Comparison of ENCODE assay signal across 25 cellular contexts in genomic region chr10:128529225-128529624, GRCh38.
"Had no signal": no experiment of that assay in that cellular context is flagged by ENCODE, and none has a peak within 500 bp of the region (broad histone marks: within the 10 kb centered on the region; RNA-seq: fewer than 3 reads in every experiment).

No MANE protein-coding gene starts in this region.

- H3K9me3 Mint-ChIP-seq: activated CD8-positive, alpha-beta T cell treated with anti-CD3 and anti-CD28 coated beads for 36 hours; activated T-cell treated with anti-CD3 and anti-CD28 coated beads, Interleukin-2, amount 50 U/mL, for 4 hours; effector memory CD8-positive, alpha-beta T cell had no signal

- H3K4me1 Mint-ChIP-seq: activated T-helper 17 cell treated with anti-CD3 and anti-CD28 coated beads, Interleukin-2, amount 50 U/mL, for 72 hours had no signal

- H3K27ac Mint-ChIP-seq: activated CD8-positive, alpha-beta T cell treated with anti-CD3 and anti-CD28 coated beads for 36 hours; activated naive CD8-positive, alpha-beta T cell; activated T-helper 17 cell treated with anti-CD3 and anti-CD28 coated beads, Interleukin-2, amount 50 U/mL, for 72 hours; effector memory CD8-positive, alpha-beta T cell had no signal

- H3K4me3 Mint-ChIP-seq: activated CD8-positive, alpha-beta T cell treated with anti-CD3 and anti-CD28 coated beads for 36 hours; activated naive CD8-positive, alpha-beta T cell; activated T-cell treated with anti-CD3 and anti-CD28 coated beads, Interleukin-2, amount 50 U/mL, for 4 hours; activated T-helper 17 cell treated with anti-CD3 and anti-CD28 coated beads, Interleukin-2, amount 50 U/mL, for 72 hours; effector memory CD8-positive, alpha-beta T cell had no signal

- DNase-seq: activated CD4-positive, alpha-beta T cell treated with anti-CD3 and anti-CD28 coated beads for 1 hour; activated CD4-positive, alpha-beta T cell treated with anti-CD3 and anti-CD28 coated beads for 4 hours; activated CD4-positive, alpha-beta T cell treated with anti-CD3 and anti-CD28 coated beads, Interleukin-2, amount 50 U/mL, for 1 hour; activated CD4-positive, alpha-beta T cell treated with anti-CD3 and anti-CD28 coated beads, Interleukin-2, amount 50 U/mL, for 48 hours; activated CD8-positive, alpha-beta memory T cell treated with anti-CD3 and anti-CD28 coated beads for 24 hours; activated CD8-positive, alpha-beta T cell treated with anti-CD3 and anti-CD28 coated beads for 36 hours; activated effector memory CD4-positive, alpha-beta T cell treated with Interleukin-2 at 50 U/mL for 16 hours; activated gamma-delta T cell treated with Interleukin-2 at 50 U/mL for 16 hours; activated naive CD4-positive, alpha-beta T cell treated with anti-CD3 and anti-CD28 coated beads, Interleukin-2, amount 50 U/mL, for 16 hours; activated naive CD4-positive, alpha-beta T cell treated with Interleukin-2 at 50 U/mL for 16 hours; activated T-cell treated with anti-CD3 and anti-CD28 coated beads, Interleukin-2, amount 50 U/mL, for 4 hours; amniotic stem cell; anterior cingulate cortex; caudate nucleus; cortex of kidney; dermis blood vessel endothelial cell; effector CD4-positive, alpha-beta T cell; effector memory CD8-positive, alpha-beta T cell; esophagus squamous epithelium; foreskin melanocyte; heart left ventricle; T-helper 2 cell had no signal

- H3K9me3 ChIP-seq: esophagus squamous epithelium, gastroesophageal sphincter, heart left ventricle had no signal

- H3K36me3 ChIP-seq: esophagus squamous epithelium, gastroesophageal sphincter, heart left ventricle had no signal

- H3K36me3 Mint-ChIP-seq: activated naive CD8-positive, alpha-beta T cell had no signal

- ATAC-seq: activated CD8-positive, alpha-beta T cell treated with anti-CD3 and anti-CD28 coated beads for 36 hours; activated T-cell treated with anti-CD3 and anti-CD28 coated beads, Interleukin-2, amount 50 U/mL, for 4 hours; activated T-helper 17 cell treated with anti-CD3 and anti-CD28 coated beads, Interleukin-2, amount 50 U/mL, for 72 hours; effector memory CD8-positive, alpha-beta T cell; gastroesophageal sphincter; heart left ventricle had no signal

- H3K27ac ChIP-seq: esophagus squamous epithelium, gastroesophageal sphincter, heart left ventricle had no signal

- H3K4me3 ChIP-seq: esophagus squamous epithelium, gastroesophageal sphincter, heart left ventricle had no signal

- H3K4me1 ChIP-seq: esophagus squamous epithelium, gastroesophageal sphincter, heart left ventricle had no signal
